In the genomic region with DNA sequence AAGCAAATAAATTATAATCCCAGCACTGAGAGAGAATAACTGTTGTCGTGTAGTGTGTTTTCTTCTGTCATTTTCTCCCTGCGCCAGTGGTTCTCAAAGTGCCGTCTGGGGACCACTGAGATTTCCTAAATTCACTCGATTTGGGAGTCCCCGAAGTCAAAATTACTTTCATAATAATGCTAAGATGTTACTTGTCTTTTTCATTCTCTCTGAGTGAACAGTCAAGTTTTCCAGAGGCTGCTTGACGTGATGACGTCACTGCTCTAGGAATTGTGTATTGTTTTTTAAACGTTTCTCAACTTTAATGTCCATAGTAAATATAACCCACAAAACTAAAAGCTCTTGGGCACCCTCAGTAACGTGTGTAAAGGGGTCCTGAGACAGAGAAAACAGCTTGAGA, we compare ENCODE assay signal across 8 cellular contexts. TPM values are rescaled to one million over a fixed set of nuclear protein-coding genes. Genes with fewer than 3 reads are reported as not detected.
DNase-seq lines count a peak whose midpoint lies in the region; ATAC-seq, FAIRE-seq and TF ChIP-seq lines count a peak whose summit lies in the region.

No MANE protein-coding gene starts in this region.

- peaks cover 18 to 41% (median 39%) of the 10 kb centered on the region in 4 donors for H3K4me1 Mint-ChIP-seq in naive thymus-derived CD8-positive, alpha-beta T cell

- no peaks in the 10 kb centered on the region for H3K9me3 Mint-ChIP-seq in naive thymus-derived CD8-positive, alpha-beta T cell

- TF ChIP-seq CTCF in BE2C (IDR thresholded peaks at IDR 0.05; ENCODE audit: low read depth, low read length) (no peak), bronchial epithelial cell (IDR thresholded peaks at IDR 0.05; ENCODE audit: insufficient read depth, low read length, severe bottlenecking) (no peak), thyroid gland (IDR thresholded peaks at IDR 0.05) (no peak)

- peaks cover 0 to 10% (median 6%) of the 10 kb centered on the region in 5 donors for H3K27me3 Mint-ChIP-seq in naive thymus-derived CD8-positive, alpha-beta T cell

- WGBS in thyroid gland, 2 donors = 44 to 51% methylated on average over 9 of the region's 9 CpGs

- peak overlapping the region; percentile 68 for H3K27ac ChIP-seq in KOPT-K1 (ENCODE audit: low read depth, low read length, poor library complexity, severe bottlenecking)
- H3K27ac ChIP-seq in thyroid gland = no peak overlapping the region

- H3K4me1 ChIP-seq in BE2C (no peaks in the 10 kb centered on the region), thyroid gland (peaks cover 12 to 19% of the 10 kb centered on the region in 2 donors)

- ATAC-seq in naive thymus-derived CD8-positive, alpha-beta T cell = no peak

- H3K27me3 ChIP-seq in BE2C (no peaks in the 10 kb centered on the region), bronchial epithelial cell (ENCODE audit: control insufficient read depth, insufficient read depth, low read length) (no peaks in the 10 kb centered on the region), thyroid gland (no peaks in the 10 kb centered on the region)

- POLR2A ChIA-PET in naive thymus-derived CD8-positive, alpha-beta T cell (lab: Charles Lee) = interaction anchor here (0.6 to 1.6 kb wide), 10 partner anchors 21 to 510 kb away, joined by 3 to 8 read pairs (median 4); a partner anchor contains a TSS

- peaks cover 0 to 23% (median under 1%) of the 10 kb centered on the region in 3 donors for H3K36me3 Mint-ChIP-seq in naive thymus-derived CD8-positive, alpha-beta T cell

- FAIRE-seq in bronchial epithelial cell (lab: Jason Lieb, UNC) = no peak

- H3K36me3 ChIP-seq in BE2C = peaks cover 18% of the 10 kb centered on the region
- H3K36me3 ChIP-seq in KOPT-K1 (ENCODE audit: insufficient read depth, low read length) = peaks cover 32% of the 10 kb centered on the region
- no peaks in the 10 kb centered on the region for H3K36me3 ChIP-seq in bronchial epithelial cell (ENCODE audit: control insufficient read depth, insufficient read depth, low read length)
- H3K36me3 ChIP-seq in thyroid gland = peaks cover 13 to 26% of the 10 kb centered on the region in 2 donors

- peak overlapping the region; percentile 93 to 97 (median 96) for H3K27ac Mint-ChIP-seq in naive thymus-derived CD8-positive, alpha-beta T cell

- H3K9me3 ChIP-seq in BE2C (no peaks in the 10 kb centered on the region), KOPT-K1 (ENCODE audit: insufficient read depth, low read length, poor library complexity, severe bottlenecking) (no peaks in the 10 kb centered on the region), thyroid gland (no peaks in the 10 kb centered on the region)

- intact Hi-C loops in thyroid gland (cut with DNase I) = loop anchor here (5.0 to 10.0 kb wide), 3 partner anchors 65 to 513 kb away; no protein-coding TSS in a partner anchor

- H3K4me3 ChIP-seq in BE2C (ENCODE audit: low read depth, low read length) = peak overlapping the region; percentile 98
- peak overlapping the region; percentile 90 for H3K4me3 ChIP-seq in bronchial epithelial cell (ENCODE audit: low read depth, low read length)
- peak overlapping the region in 1 of 3 donors; percentile 23 for H3K4me3 ChIP-seq in thyroid gland (replicated peaks in 1 of 3)

- TF ChIP-seq POLR2A in thyroid gland (IDR thresholded peaks at IDR 0.05) = no peak

- peak overlapping the region; percentile 96 to 99 (median 98) for H3K4me3 Mint-ChIP-seq in naive thymus-derived CD8-positive, alpha-beta T cell

- DNase-seq in BE2C = no peak
- DNase-seq in bronchial epithelial cell (ENCODE audit: low read depth) = no peak
- peak in 1 of 10 donors; percentile 5 for DNase-seq in naive thymus-derived CD8-positive, alpha-beta T cell
- DNase-seq in middle frontal gyrus (ENCODE audit: extremely low spot score, low spot score) = no peak
- DNase-seq in thyroid gland = no peak
- no peak for DNase-seq in MV-4-11 (lab: John Stamatoyannopoulos, UW)
- no peak for DNase-seq in NCI-H1694 (lab: John Stamatoyannopoulos, UW)

RNA-seq across cellular contexts. Expression of a gene that starts 0.8 kb away (rescaled TPM):
- 63.2 TPM for polyA plus RNA-seq in BE2C (2012; ENCODE audit: insufficient read depth, insufficient read length, low read depth)
- total RNA-seq in bronchial epithelial cell = 26.3 and 33.2 TPM in 2 replicates
- total RNA-seq in naive thymus-derived CD8-positive, alpha-beta T cell = 10 to 100 TPM; 68.7 to 75.7 TPM
- polyA plus RNA-seq in naive thymus-derived CD8-positive, alpha-beta T cell = 100 to 1,000 TPM; 121 to 126 (median 124) TPM
- total RNA-seq in thyroid gland = 10 to 100 TPM; 27.9 to 72.0 (median 38.5) TPM

RNA-seq across cellular contexts. Expression of a gene that starts 47.8 kb away (rescaled TPM):
- polyA plus RNA-seq in BE2C (2012; ENCODE audit: insufficient read depth, insufficient read length, low read depth) = 230 TPM
- total RNA-seq in bronchial epithelial cell (138 and 157 TPM in 2 replicates), thyroid gland (100 to 1,000 TPM in 3 of 4 donors, 10 to 100 TPM in 1; 62.5 to 159 (median 127) TPM)
- 100 to 1,000 TPM; 246 to 247 TPM for total RNA-seq in naive thymus-derived CD8-positive, alpha-beta T cell
- polyA plus RNA-seq in naive thymus-derived CD8-positive, alpha-beta T cell = 100 to 1,000 TPM in 1 of 3 donors, 10 to 100 TPM in 2; 84.3 to 119 (median 86.1) TPM

RNA-seq across cellular contexts. Expression of a gene that starts 53.0 kb away (rescaled TPM):
- polyA plus RNA-seq in BE2C (2012; ENCODE audit: insufficient read depth, insufficient read length, low read depth) = 57.3 TPM
- total RNA-seq in bronchial epithelial cell (32.9 and 38.9 TPM in 2 replicates), thyroid gland (10 to 100 TPM; 17.9 to 33.3 (median 32.8) TPM)
- total RNA-seq in naive thymus-derived CD8-positive, alpha-beta T cell = 10 to 100 TPM; 24.5 to 25.2 TPM
- polyA plus RNA-seq in naive thymus-derived CD8-positive, alpha-beta T cell = 10 to 100 TPM; 32.8 to 49.1 (median 39.1) TPM

RNA-seq across cellular contexts. Expression of a gene that starts 58.4 kb away (rescaled TPM):
- 1.5 TPM for polyA plus RNA-seq in BE2C (2012; ENCODE audit: insufficient read depth, insufficient read length, low read depth)
- total RNA-seq in bronchial epithelial cell (not detected in 2 replicates), thyroid gland (1 to 10 TPM in 1 of 4 donors, under 1 TPM in 1, not detected in 2; 0.33 to 1.4 TPM)
- under 1 TPM in 1 of 2 experiments, not detected in 1; 0.34 TPM for total RNA-seq in naive thymus-derived CD8-positive, alpha-beta T cell
- not detected for polyA plus RNA-seq in naive thymus-derived CD8-positive, alpha-beta T cell
